Comparison of ENCODE assay signal across 17 cellular contexts in the genomic region with DNA sequence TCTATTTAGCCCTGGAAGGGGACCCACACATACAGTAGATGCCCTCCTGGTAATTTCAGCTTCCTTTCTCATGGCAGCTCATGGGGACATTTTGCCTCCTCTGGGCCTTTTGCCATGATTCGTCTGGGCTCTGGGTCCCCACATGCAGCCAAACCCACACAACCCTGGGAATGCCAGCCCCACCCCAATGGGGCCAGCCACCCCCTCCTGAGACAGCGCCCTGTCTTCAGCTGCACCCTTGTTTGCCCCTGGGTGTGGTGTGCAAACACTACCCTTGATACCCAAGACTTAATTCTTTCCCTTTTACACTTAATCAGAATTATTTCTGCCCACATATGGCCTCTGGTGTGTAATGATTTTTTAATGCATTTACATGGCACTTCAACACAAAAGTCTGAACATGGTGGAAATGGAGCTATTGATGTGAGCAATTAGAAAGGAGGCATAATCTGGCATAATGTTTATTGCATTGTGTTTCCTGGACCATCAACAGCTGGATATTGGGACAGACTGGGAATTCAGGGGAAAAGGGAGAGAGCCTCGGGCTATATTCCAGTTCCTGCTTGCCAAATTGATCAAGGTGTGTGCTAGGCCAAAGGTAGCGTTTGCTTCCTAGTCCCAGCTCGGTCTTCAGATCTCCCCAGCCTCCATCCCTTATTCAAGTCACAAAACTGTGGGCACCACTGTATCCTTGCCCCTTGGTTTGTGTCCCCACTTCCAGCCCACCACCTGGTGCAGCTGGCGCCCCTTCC.
"Had no signal": no experiment of that assay in that cellular context is flagged by ENCODE, and none has a peak within 500 bp of the region (broad histone marks: within the 10 kb centered on the region; RNA-seq: fewer than 3 reads in every experiment).

No MANE protein-coding gene starts in this region.

- H3K9me3 ChIP-seq: thoracic aorta had no signal

- H3K4me1 Mint-ChIP-seq: activated CD4-positive, alpha-beta T cell treated with anti-CD3 and anti-CD28 coated beads, Interleukin-2, amount 10 ng/mL, durations not matched to agents 7 days and 5 days; central memory CD8-positive, alpha-beta T cell; mesothelial cell of epicardium had no signal

- H3K4me3 ChIP-seq: coronary artery, gastroesophageal sphincter, lung, thoracic aorta had no signal

- H3K27ac ChIP-seq: coronary artery, gastroesophageal sphincter, thoracic aorta had no signal

- H3K4me3 Mint-ChIP-seq: activated CD4-positive, alpha-beta T cell treated with anti-CD3 and anti-CD28 coated beads, Interleukin-2, amount 10 ng/mL, durations not matched to agents 7 days and 5 days; activated CD8-positive, alpha-beta T cell treated with anti-CD3 and anti-CD28 coated beads, Interleukin-2, amount 10 ng/mL, durations not matched to agents 7 days and 5 days; activated naive CD4-positive, alpha-beta T cell treated with anti-CD3 and anti-CD28 coated beads for 36 hours; activated T-cell treated with anti-CD3 and anti-CD28 coated beads, Interleukin-2, amount 50 U/mL, for 24 hours; brain; central memory CD8-positive, alpha-beta T cell; mesothelial cell of epicardium; T-helper 1 cell treated with Interleukin-12 subunit alpha and Interleukin-12 subunit beta and Interleukin-4 antibody, amounts not matched to agents 30 μg/mL and 1 μg/mL, for 36 hours had no signal

- H3K4me1 ChIP-seq: gastroesophageal sphincter had no signal

- H3K36me3 ChIP-seq: gastroesophageal sphincter, thoracic aorta had no signal

- ATAC-seq: activated CD8-positive, alpha-beta T cell treated with anti-CD3 and anti-CD28 coated beads, Interleukin-2, amount 10 ng/mL, durations not matched to agents 7 days and 5 days; esophagus mucosa; gastroesophageal sphincter had no signal

- H3K27ac Mint-ChIP-seq: activated CD4-positive, alpha-beta T cell treated with anti-CD3 and anti-CD28 coated beads, Interleukin-2, amount 10 ng/mL, durations not matched to agents 7 days and 5 days; activated CD8-positive, alpha-beta T cell treated with anti-CD3 and anti-CD28 coated beads, Interleukin-2, amount 10 ng/mL, durations not matched to agents 7 days and 5 days; activated naive CD4-positive, alpha-beta T cell treated with anti-CD3 and anti-CD28 coated beads for 36 hours; activated T-cell treated with anti-CD3 and anti-CD28 coated beads, Interleukin-2, amount 50 U/mL, for 24 hours; activated T-helper 2 cell treated with anti-CD3 and anti-CD28 coated beads, Interferon-gamma antibody, Interleukin-2, Interleukin-4, amounts not matched to agents 10 μg/mL and 5 μg/mL and 100 μg/mL, durations not matched to agents 14 hours and 24 hours and 36 hours; mesothelial cell of epicardium; progenitor cell of endocrine pancreas; T-helper 1 cell treated with Interleukin-12 subunit alpha and Interleukin-12 subunit beta and Interleukin-4 antibody, amounts not matched to agents 30 μg/mL and 1 μg/mL, for 36 hours had no signal

- DNase-seq: activated CD4-positive, alpha-beta T cell treated with anti-CD3 and anti-CD28 coated beads, Interleukin-2, amount 10 ng/mL, durations not matched to agents 7 days and 5 days; activated CD8-positive, alpha-beta T cell treated with anti-CD3 and anti-CD28 coated beads, Interleukin-2, amount 10 ng/mL, durations not matched to agents 7 days and 5 days; activated naive CD4-positive, alpha-beta T cell treated with anti-CD3 and anti-CD28 coated beads for 36 hours; activated T-cell treated with anti-CD3 and anti-CD28 coated beads, Interleukin-2, amount 50 U/mL, for 24 hours; occipital lobe; stimulated activated CD4-positive, alpha-beta T cell treated with anti-CD3 and anti-CD28 coated beads, Interleukin-4, amount 100 ng/mL, for 1 hour had no signal

- H3K36me3 Mint-ChIP-seq: brain had no signal
